9 cellular contexts compared by ENCODE assay signal in genomic region chr9:2177121-2177520, GRCh38.
"Had no signal": no experiment of that assay in that cellular context is flagged by ENCODE, and none has a peak within 500 bp of the region (broad histone marks: within the 10 kb centered on the region; RNA-seq: fewer than 3 reads in every experiment).

No MANE protein-coding gene starts in this region.

- H3K27ac Mint-ChIP-seq: HFFc6 had no signal

- DNase-seq: H9, HCEC 1CT, HFFc6, IMR-90 had no signal

- H3K27ac ChIP-seq: HL-60 had no signal

- FAIRE-seq: H1, H54, K562 had no signal

- H3K4me3 Mint-ChIP-seq: GM23338, H9, HFFc6 had no signal

- H2AFZ ChIP-seq: GM23338 had no signal

- ATAC-seq: GM23338, K562 had no signal

- H3K4me3 ChIP-seq: GM23338, K562 had no signal

- H3K9me3 Mint-ChIP-seq: GM23338, H9, HFFc6 had no signal
